In the genomic region with DNA sequence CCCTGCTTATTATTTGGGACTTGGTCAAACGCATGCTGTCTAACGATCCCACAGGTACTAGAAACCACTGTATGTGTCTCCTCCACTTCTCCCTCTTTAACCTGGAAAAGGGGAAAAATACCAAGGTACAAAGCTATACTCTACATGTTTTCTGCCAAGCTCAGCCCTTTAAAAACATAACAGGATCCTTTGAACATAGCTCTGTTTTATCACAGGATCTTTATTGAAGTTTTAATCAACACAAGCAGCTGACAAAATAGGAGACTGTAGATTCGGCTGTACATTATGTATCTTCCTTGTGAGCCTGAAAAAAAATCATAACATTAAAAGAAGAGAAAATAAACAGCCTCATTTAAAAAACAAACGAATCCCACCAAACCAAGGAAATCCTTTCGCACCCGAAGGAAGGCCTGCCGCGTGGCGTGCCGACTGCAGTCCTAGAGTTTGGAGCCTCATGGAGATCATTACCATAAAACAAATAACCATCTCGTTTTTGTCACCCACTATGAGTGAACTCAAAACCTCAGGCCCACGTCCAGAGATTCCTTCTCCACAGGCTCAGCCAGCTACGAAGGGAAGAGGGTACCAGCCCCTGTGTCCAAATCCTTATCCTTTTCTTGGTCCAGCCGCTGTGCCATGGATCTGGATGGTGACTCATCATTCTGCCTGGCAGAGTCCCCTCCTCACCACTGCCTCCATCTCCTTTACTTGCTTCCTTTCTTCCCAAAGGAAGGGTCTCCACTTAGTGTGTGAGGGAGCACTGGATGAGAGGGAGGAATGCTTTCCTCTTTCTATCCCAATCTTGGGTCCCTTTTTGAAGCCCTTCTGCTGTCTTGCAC, we compare ENCODE assay signal across 1 cellular context.
TF ChIP-seq lines count a peak whose summit lies in the region.

No MANE protein-coding gene starts in this region.

TF ChIP-seq in neural cell, 6 proteins besides CTCF, POLR2A, EP300 and RAD21 (continued from another document):
- no peak for TF ChIP-seq REST (IDR thresholded peaks at IDR 0.05; ENCODE audit: borderline replicate concordance)
